1 cellular context compared by ENCODE assay signal in the genomic region with DNA sequence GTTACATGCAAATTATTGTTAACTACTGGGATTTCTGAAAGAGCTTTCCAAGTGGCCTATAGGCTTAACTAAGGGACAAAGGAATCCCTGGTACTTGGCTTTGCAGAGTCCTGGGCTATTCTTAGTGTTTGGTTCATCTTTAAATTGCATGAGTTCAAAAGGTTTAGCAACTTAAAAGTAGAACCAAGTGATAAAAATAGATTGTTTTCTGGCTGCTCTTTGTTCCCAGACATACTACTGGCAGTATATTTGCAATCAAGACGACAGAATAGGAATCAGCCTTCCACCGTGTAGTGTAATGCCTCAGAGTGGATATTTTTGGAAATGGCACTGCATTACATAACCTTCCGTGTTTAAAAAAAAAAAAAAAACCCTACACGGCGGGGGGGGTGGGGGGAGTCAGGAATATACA.
A peak's percentile ranks its signal among the peaks of the same experiment; 100 is the strongest.
TF ChIP-seq lines count a peak whose summit lies in the region.

No MANE protein-coding gene starts in this region.

TF ChIP-seq in GM12878, 131 proteins besides CTCF, POLR2A, EP300 and RAD21 (continued from another document and continues in another):
- TF ChIP-seq, protein P1, sequence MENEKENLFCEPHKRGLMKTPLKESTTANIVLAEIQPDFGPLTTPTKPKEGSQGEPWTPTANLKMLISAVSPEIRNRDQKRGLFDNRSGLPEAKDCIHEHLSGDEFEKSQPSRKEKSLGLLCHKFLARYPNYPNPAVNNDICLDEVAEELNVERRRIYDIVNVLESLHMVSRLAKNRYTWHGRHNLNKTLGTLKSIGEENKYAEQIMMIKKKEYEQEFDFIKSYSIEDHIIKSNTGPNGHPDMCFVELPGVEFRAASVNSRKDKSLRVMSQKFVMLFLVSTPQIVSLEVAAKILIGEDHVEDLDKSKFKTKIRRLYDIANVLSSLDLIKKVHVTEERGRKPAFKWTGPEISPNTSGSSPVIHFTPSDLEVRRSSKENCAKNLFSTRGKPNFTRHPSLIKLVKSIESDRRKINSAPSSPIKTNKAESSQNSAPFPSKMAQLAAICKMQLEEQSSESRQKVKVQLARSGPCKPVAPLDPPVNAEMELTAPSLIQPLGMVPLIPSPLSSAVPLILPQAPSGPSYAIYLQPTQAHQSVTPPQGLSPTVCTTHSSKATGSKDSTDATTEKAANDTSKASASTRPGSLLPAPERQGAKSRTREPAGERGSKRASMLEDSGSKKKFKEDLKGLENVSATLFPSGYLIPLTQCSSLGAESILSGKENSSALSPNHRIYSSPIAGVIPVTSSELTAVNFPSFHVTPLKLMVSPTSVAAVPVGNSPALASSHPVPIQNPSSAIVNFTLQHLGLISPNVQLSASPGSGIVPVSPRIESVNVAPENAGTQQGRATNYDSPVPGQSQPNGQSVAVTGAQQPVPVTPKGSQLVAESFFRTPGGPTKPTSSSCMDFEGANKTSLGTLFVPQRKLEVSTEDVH (IDR thresholded peaks at IDR 0.05; ENCODE audit: low read depth, partially characterized antibody) = peak; percentile 36
- TF ChIP-seq EED (IDR thresholded peaks at IDR 0.05; ENCODE audit: low read depth) = no peak
- no peak for TF ChIP-seq ZNF24 (IDR thresholded peaks at IDR 0.05)
- TF ChIP-seq, protein P2, sequence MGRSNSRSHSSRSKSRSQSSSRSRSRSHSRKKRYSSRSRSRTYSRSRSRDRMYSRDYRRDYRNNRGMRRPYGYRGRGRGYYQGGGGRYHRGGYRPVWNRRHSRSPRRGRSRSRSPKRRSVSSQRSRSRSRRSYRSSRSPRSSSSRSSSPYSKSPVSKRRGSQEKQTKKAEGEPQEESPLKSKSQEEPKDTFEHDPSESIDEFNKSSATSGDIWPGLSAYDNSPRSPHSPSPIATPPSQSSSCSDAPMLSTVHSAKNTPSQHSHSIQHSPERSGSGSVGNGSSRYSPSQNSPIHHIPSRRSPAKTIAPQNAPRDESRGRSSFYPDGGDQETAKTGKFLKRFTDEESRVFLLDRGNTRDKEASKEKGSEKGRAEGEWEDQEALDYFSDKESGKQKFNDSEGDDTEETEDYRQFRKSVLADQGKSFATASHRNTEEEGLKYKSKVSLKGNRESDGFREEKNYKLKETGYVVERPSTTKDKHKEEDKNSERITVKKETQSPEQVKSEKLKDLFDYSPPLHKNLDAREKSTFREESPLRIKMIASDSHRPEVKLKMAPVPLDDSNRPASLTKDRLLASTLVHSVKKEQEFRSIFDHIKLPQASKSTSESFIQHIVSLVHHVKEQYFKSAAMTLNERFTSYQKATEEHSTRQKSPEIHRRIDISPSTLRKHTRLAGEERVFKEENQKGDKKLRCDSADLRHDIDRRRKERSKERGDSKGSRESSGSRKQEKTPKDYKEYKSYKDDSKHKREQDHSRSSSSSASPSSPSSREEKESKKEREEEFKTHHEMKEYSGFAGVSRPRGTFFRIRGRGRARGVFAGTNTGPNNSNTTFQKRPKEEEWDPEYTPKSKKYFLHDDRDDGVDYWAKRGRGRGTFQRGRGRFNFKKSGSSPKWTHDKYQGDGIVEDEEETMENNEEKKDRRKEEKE (IDR thresholded peaks at IDR 0.05) = no peak
- TF ChIP-seq, protein P3, sequence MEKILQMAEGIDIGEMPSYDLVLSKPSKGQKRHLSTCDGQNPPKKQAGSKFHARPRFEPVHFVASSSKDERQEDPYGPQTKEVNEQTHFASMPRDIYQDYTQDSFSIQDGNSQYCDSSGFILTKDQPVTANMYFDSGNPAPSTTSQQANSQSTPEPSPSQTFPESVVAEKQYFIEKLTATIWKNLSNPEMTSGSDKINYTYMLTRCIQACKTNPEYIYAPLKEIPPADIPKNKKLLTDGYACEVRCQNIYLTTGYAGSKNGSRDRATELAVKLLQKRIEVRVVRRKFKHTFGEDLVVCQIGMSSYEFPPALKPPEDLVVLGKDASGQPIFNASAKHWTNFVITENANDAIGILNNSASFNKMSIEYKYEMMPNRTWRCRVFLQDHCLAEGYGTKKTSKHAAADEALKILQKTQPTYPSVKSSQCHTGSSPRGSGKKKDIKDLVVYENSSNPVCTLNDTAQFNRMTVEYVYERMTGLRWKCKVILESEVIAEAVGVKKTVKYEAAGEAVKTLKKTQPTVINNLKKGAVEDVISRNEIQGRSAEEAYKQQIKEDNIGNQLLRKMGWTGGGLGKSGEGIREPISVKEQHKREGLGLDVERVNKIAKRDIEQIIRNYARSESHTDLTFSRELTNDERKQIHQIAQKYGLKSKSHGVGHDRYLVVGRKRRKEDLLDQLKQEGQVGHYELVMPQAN (conservative IDR thresholded peaks at IDR 0.05) = no peak
- TF ChIP-seq SPI1 (IDR thresholded peaks at IDR 0.05; ENCODE audit: borderline replicate concordance, insufficient read depth, low read depth, low read length) = no peak
- TF ChIP-seq, protein P4, sequence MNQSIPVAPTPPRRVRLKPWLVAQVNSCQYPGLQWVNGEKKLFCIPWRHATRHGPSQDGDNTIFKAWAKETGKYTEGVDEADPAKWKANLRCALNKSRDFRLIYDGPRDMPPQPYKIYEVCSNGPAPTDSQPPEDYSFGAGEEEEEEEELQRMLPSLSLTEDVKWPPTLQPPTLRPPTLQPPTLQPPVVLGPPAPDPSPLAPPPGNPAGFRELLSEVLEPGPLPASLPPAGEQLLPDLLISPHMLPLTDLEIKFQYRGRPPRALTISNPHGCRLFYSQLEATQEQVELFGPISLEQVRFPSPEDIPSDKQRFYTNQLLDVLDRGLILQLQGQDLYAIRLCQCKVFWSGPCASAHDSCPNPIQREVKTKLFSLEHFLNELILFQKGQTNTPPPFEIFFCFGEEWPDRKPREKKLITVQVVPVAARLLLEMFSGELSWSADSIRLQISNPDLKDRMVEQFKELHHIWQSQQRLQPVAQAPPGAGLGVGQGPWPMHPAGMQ (IDR thresholded peaks at IDR 0.05; ENCODE audit: borderline replicate concordance) = no peak
- TF ChIP-seq GABPA (IDR thresholded peaks at IDR 0.05; ENCODE audit: low read depth) = no peak
- TF ChIP-seq, protein P5, sequence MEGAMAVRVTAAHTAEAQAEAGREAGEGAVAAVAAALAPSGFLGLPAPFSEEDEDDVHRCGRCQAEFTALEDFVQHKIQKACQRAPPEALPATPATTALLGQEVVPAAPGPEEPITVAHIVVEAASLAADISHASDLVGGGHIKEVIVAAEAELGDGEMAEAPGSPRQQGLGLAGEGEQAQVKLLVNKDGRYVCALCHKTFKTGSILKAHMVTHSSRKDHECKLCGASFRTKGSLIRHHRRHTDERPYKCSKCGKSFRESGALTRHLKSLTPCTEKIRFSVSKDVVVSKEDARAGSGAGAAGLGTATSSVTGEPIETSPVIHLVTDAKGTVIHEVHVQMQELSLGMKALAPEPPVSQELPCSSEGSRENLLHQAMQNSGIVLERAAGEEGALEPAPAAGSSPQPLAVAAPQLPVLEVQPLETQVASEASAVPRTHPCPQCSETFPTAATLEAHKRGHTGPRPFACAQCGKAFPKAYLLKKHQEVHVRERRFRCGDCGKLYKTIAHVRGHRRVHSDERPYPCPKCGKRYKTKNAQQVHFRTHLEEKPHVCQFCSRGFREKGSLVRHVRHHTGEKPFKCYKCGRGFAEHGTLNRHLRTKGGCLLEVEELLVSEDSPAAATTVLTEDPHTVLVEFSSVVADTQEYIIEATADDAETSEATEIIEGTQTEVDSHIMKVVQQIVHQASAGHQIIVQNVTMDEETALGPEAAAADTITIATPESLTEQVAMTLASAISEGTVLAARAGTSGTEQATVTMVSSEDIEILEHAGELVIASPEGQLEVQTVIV (IDR thresholded peaks at IDR 0.05; ENCODE audit: borderline replicate concordance, partially characterized antibody) = no peak
- no peak for TF ChIP-seq KLF5 (IDR thresholded peaks at IDR 0.05; ENCODE audit: partially characterized antibody)
- no peak for TF ChIP-seq ZZZ3 (IDR thresholded peaks at IDR 0.05; ENCODE audit: control insufficient read depth, insufficient read length, low read depth)
- TF ChIP-seq CHD4 (IDR thresholded peaks at IDR 0.05) = no peak
- peak; percentile 85 for TF ChIP-seq MEF2A (IDR thresholded peaks at IDR 0.05; ENCODE audit: insufficient read depth, low read depth, low read length)
- TF ChIP-seq SMC3 (IDR thresholded peaks at IDR 0.05; ENCODE audit: borderline replicate concordance, low read length) = no peak
- TF ChIP-seq CBX5 (IDR thresholded peaks at IDR 0.05; ENCODE audit: low read depth) = no peak
- TF ChIP-seq, protein P6, sequence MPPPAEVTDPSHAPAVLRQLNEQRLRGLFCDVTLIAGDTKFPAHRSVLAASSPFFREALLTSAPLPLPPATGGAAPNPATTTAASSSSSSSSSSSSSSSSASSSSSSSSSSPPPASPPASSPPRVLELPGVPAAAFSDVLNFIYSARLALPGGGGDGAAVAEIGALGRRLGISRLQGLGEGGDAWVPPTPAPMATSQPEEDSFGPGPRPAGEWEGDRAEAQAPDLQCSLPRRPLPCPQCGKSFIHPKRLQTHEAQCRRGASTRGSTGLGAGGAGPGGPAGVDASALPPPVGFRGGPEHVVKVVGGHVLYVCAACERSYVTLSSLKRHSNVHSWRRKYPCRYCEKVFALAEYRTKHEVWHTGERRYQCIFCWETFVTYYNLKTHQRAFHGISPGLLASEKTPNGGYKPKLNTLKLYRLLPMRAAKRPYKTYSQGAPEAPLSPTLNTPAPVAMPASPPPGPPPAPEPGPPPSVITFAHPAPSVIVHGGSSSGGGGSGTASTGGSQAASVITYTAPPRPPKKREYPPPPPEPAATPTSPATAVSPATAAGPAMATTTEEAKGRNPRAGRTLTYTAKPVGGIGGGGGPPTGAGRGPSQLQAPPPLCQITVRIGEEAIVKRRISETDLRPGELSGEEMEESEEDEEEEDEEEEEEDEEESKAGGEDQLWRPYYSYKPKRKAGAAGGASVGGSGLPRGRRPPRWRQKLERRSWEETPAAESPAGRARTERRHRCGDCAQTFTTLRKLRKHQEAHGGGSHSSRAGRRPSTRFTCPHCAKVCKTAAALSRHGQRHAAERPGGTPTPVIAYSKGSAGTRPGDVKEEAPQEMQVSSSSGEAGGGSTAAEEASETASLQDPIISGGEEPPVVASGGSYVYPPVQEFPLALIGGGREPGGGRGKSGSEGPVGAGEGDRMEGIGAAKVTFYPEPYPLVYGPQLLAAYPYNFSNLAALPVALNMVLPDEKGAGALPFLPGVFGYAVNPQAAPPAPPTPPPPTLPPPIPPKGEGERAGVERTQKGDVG (CRISPR knock-in tag; IDR thresholded peaks at IDR 0.05) = no peak
- no peak for TF ChIP-seq BRCA1 (IDR thresholded peaks at IDR 0.05; ENCODE audit: low read depth, low read length)
- TF ChIP-seq TCF7 (IDR thresholded peaks at IDR 0.05; ENCODE audit: borderline replicate concordance) = no peak
- no peak for TF ChIP-seq CEBPB (IDR thresholded peaks at IDR 0.05; ENCODE audit: borderline replicate concordance in 1 of 2, low read depth in 2 of 2, low read length in 2 of 2)
- TF ChIP-seq PML (IDR thresholded peaks at IDR 0.05; ENCODE audit: low read length) = no peak
- no peak for TF ChIP-seq ETV6 (conservative IDR thresholded peaks at IDR 0.05 in 1 of 2, IDR thresholded peaks at IDR 0.05 in 1 of 2; ENCODE audit: borderline replicate concordance in 1 of 2, low read depth in 1 of 2)
- TF ChIP-seq MTA3 (IDR thresholded peaks at IDR 0.05; ENCODE audit: borderline replicate concordance, low read length) = no peak
- TF ChIP-seq NFIC (IDR thresholded peaks at IDR 0.05; ENCODE audit: low read depth, low read length) = 0 out of 2 replicates have a peak, but pooled peaks have one; percentile 50
- TF ChIP-seq ASH2L (IDR thresholded peaks at IDR 0.05; ENCODE audit: borderline replicate concordance, low read depth) = no peak
- TF ChIP-seq, protein P7, sequence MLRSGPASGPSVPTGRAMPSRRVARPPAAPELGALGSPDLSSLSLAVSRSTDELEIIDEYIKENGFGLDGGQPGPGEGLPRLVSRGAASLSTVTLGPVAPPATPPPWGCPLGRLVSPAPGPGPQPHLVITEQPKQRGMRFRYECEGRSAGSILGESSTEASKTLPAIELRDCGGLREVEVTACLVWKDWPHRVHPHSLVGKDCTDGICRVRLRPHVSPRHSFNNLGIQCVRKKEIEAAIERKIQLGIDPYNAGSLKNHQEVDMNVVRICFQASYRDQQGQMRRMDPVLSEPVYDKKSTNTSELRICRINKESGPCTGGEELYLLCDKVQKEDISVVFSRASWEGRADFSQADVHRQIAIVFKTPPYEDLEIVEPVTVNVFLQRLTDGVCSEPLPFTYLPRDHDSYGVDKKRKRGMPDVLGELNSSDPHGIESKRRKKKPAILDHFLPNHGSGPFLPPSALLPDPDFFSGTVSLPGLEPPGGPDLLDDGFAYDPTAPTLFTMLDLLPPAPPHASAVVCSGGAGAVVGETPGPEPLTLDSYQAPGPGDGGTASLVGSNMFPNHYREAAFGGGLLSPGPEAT (IDR thresholded peaks at IDR 0.05; ENCODE audit: low read depth) = peak; percentile 23; the same call in 1 of the 2 replicates
- TF ChIP-seq EZH2 (IDR thresholded peaks at IDR 0.05; ENCODE audit: borderline replicate concordance, control insufficient read depth, low read depth, low read length) = no peak
- TF ChIP-seq HDAC2 (IDR thresholded peaks at IDR 0.05) = no peak
- TF ChIP-seq, protein P8, sequence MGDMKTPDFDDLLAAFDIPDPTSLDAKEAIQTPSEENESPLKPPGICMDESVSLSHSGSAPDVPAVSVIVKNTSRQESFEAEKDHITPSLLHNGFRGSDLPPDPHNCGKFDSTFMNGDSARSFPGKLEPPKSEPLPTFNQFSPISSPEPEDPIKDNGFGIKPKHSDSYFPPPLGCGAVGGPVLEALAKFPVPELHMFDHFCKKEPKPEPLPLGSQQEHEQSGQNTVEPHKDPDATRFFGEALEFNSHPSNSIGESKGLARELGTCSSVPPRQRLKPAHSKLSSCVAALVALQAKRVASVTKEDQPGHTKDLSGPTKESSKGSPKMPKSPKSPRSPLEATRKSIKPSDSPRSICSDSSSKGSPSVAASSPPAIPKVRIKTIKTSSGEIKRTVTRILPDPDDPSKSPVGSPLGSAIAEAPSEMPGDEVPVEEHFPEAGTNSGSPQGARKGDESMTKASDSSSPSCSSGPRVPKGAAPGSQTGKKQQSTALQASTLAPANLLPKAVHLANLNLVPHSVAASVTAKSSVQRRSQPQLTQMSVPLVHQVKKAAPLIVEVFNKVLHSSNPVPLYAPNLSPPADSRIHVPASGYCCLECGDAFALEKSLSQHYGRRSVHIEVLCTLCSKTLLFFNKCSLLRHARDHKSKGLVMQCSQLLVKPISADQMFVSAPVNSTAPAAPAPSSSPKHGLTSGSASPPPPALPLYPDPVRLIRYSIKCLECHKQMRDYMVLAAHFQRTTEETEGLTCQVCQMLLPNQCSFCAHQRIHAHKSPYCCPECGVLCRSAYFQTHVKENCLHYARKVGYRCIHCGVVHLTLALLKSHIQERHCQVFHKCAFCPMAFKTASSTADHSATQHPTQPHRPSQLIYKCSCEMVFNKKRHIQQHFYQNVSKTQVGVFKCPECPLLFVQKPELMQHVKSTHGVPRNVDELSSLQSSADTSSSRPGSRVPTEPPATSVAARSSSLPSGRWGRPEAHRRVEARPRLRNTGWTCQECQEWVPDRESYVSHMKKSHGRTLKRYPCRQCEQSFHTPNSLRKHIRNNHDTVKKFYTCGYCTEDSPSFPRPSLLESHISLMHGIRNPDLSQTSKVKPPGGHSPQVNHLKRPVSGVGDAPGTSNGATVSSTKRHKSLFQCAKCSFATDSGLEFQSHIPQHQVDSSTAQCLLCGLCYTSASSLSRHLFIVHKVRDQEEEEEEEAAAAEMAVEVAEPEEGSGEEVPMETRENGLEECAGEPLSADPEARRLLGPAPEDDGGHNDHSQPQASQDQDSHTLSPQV (IDR thresholded peaks at IDR 0.05) = no peak
- TF ChIP-seq MEF2B (IDR thresholded peaks at IDR 0.05; ENCODE audit: partially characterized antibody, poor library complexity, severe bottlenecking) = peak; percentile 69
- no peak for TF ChIP-seq ZSCAN29 (IDR thresholded peaks at IDR 0.05)
- no peak for TF ChIP-seq POLR2AphosphoS5 (IDR thresholded peaks at IDR 0.05; ENCODE audit: low read length)
- TF ChIP-seq SIX5 (IDR thresholded peaks at IDR 0.05; ENCODE audit: low read depth, low read length, severe bottlenecking) = no peak
- TF ChIP-seq ATF7 (IDR thresholded peaks at IDR 0.05; ENCODE audit: low read depth) = peak; percentile 91
